In the genomic region with DNA sequence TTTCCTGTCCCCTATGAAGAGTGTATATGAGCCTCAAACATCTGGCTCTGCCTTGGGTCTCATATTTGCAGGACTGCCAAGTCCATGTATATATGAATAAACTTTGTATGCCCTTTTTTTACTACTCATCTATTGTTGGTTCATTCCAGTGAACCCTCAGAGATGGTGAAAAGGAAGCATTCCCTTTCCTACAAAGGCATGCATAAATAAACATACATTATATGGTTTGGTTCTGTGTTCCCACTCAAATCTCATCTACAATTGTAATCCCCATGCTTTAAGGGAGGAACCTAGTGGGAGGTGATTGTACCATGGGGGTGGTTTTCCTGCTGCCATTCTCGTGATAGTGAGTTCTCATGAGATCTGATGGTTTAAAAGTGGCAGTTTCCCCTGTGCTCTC, we compare ENCODE assay signal across 2 cellular contexts.
TF ChIP-seq lines count a peak whose summit lies in the region.

No MANE protein-coding gene starts in this region.

TF ChIP-seq in SK-N-SH, 30 proteins besides CTCF, POLR2A, EP300 and RAD21:
- TF ChIP-seq RCOR1 (IDR thresholded peaks at IDR 0.05; ENCODE audit: low read length) (no peak), POLR2AphosphoS5 (IDR thresholded peaks at IDR 0.05; ENCODE audit: low read depth, low read length) (no peak), CHD2 (IDR thresholded peaks at IDR 0.05; ENCODE audit: low read length, partially characterized antibody) (no peak), FOSL2 (IDR thresholded peaks at IDR 0.05; ENCODE audit: borderline replicate concordance, low read depth) (no peak), FOXJ3 (CRISPR knock-in tag; IDR thresholded peaks at IDR 0.05) (no peak), EZH2phosphoT487 (IDR thresholded peaks at IDR 0.05; ENCODE audit: borderline replicate concordance, low read depth) (no peak), TEAD4 (IDR thresholded peaks at IDR 0.05; ENCODE audit: borderline replicate concordance, insufficient read depth) (no peak), YY1 (IDR thresholded peaks at IDR 0.05; ENCODE audit: low read depth) (no peak), REST (IDR thresholded peaks at IDR 0.05; ENCODE audit: low read depth, low read length) (no peak), GABPA (IDR thresholded peaks at IDR 0.05; ENCODE audit: low read depth) (no peak), NFIC (IDR thresholded peaks at IDR 0.05; ENCODE audit: borderline replicate concordance) (no peak)

TF ChIP-seq in SK-N-SH treated with all-trans-retinoic acid at 6 μM for 48 hours, 23 proteins besides CTCF, POLR2A, EP300 and RAD21:
- TF ChIP-seq ZNF8 (CRISPR knock-in tag; IDR thresholded peaks at IDR 0.05) (no peak), RARB (CRISPR knock-in tag; IDR thresholded peaks at IDR 0.05) (no peak), CSRNP3 (CRISPR knock-in tag; IDR thresholded peaks at IDR 0.05) (no peak), ZFP30 (CRISPR knock-in tag; IDR thresholded peaks at IDR 0.05) (no peak), BACH2 (CRISPR knock-in tag; IDR thresholded peaks at IDR 0.05; ENCODE audit: borderline replicate concordance) (no peak), ISL1 (CRISPR knock-in tag; IDR thresholded peaks at IDR 0.05) (no peak), GLIS3 (CRISPR knock-in tag; IDR thresholded peaks at IDR 0.05) (no peak), ZFP3 (CRISPR knock-in tag; IDR thresholded peaks at IDR 0.05) (no peak), TCF4 (CRISPR knock-in tag; IDR thresholded peaks at IDR 0.05; ENCODE audit: borderline replicate concordance) (no peak), ZNF70 (CRISPR knock-in tag; IDR thresholded peaks at IDR 0.05) (no peak), ESRRG (CRISPR knock-in tag; IDR thresholded peaks at IDR 0.05) (no peak), ZNF565 (CRISPR knock-in tag; conservative IDR thresholded peaks at IDR 0.05; ENCODE audit: low read depth) (no peak), TOX (CRISPR knock-in tag; IDR thresholded peaks at IDR 0.05; ENCODE audit: borderline replicate concordance) (no peak), CSDC2 (CRISPR knock-in tag; IDR thresholded peaks at IDR 0.05) (no peak), PPARA (CRISPR knock-in tag; IDR thresholded peaks at IDR 0.05; ENCODE audit: borderline replicate concordance) (no peak), ZC3H10 (CRISPR knock-in tag; IDR thresholded peaks at IDR 0.05) (no peak), OSR1 (CRISPR knock-in tag; IDR thresholded peaks at IDR 0.05) (no peak), SNAI2 (CRISPR knock-in tag; IDR thresholded peaks at IDR 0.05) (no peak)
- TF ChIP-seq, protein P1, sequence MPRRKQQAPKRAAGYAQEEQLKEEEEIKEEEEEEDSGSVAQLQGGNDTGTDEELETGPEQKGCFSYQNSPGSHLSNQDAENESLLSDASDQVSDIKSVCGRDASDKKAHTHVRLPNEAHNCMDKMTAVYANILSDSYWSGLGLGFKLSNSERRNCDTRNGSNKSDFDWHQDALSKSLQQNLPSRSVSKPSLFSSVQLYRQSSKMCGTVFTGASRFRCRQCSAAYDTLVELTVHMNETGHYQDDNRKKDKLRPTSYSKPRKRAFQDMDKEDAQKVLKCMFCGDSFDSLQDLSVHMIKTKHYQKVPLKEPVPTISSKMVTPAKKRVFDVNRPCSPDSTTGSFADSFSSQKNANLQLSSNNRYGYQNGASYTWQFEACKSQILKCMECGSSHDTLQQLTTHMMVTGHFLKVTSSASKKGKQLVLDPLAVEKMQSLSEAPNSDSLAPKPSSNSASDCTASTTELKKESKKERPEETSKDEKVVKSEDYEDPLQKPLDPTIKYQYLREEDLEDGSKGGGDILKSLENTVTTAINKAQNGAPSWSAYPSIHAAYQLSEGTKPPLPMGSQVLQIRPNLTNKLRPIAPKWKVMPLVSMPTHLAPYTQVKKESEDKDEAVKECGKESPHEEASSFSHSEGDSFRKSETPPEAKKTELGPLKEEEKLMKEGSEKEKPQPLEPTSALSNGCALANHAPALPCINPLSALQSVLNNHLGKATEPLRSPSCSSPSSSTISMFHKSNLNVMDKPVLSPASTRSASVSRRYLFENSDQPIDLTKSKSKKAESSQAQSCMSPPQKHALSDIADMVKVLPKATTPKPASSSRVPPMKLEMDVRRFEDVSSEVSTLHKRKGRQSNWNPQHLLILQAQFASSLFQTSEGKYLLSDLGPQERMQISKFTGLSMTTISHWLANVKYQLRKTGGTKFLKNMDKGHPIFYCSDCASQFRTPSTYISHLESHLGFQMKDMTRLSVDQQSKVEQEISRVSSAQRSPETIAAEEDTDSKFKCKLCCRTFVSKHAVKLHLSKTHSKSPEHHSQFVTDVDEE (CRISPR knock-in tag; IDR thresholded peaks at IDR 0.05), result no peak
- TF ChIP-seq, protein P2, sequence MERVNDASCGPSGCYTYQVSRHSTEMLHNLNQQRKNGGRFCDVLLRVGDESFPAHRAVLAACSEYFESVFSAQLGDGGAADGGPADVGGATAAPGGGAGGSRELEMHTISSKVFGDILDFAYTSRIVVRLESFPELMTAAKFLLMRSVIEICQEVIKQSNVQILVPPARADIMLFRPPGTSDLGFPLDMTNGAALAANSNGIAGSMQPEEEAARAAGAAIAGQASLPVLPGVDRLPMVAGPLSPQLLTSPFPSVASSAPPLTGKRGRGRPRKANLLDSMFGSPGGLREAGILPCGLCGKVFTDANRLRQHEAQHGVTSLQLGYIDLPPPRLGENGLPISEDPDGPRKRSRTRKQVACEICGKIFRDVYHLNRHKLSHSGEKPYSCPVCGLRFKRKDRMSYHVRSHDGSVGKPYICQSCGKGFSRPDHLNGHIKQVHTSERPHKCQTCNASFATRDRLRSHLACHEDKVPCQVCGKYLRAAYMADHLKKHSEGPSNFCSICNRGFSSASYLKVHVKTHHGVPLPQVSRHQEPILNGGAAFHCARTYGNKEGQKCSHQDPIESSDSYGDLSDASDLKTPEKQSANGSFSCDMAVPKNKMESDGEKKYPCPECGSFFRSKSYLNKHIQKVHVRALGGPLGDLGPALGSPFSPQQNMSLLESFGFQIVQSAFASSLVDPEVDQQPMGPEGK (CRISPR knock-in tag; IDR thresholded peaks at IDR 0.05; ENCODE audit: borderline replicate concordance), result no peak
